In genomic region chr10:14004536-14004935, GRCh38 we compare ENCODE assay signal across 14 cellular contexts.
A peak's percentile ranks its signal among the peaks of the same experiment; 100 is the strongest.
DNase-seq lines count a peak whose midpoint lies in the region; ATAC-seq, FAIRE-seq and TF ChIP-seq lines count a peak whose summit lies in the region.
"Had no signal": no experiment of that assay in that cellular context is flagged by ENCODE, and none has a peak within 500 bp of the region (broad histone marks: within the 10 kb centered on the region; RNA-seq: fewer than 3 reads in every experiment).

No MANE protein-coding gene starts in this region.

- FAIRE-seq in bronchial epithelial cell (lab: Jason Lieb, UNC), result no peak
- FAIRE-seq: G401.6, GM12892, H54 had no signal

- H2AFZ ChIP-seq in IMR-90 (replicated peaks; ENCODE audit: low read length, poor library complexity) (no peak overlapping the region), hepatocyte (no peak overlapping the region)

- H3K4ac ChIP-seq in IMR-90 (ENCODE audit: low read depth, low read length), result no peak overlapping the region; the same call in 1 of the 2 replicates

- in situ Hi-C loops in IMR-90 (cut with MboI; ENCODE audit: low sequenced_read_pairs), result no loop called here
- in situ Hi-C loops in KBM-7 (cut with MboI; ENCODE audit: low pct_unique_long_range_greater_than_20kb, low sequenced_read_pairs), result no loop called here

- H4K20me1 ChIP-seq in IMR-90 (ENCODE audit: insufficient read depth, low read length), result no peaks in the 10 kb centered on the region; the same call in 1 of the 2 replicates
- no peaks in the 10 kb centered on the region for H4K20me1 ChIP-seq in hepatocyte (ENCODE audit: insufficient read depth, poor library complexity, severe bottlenecking)

- H3K18ac ChIP-seq in IMR-90 (ENCODE audit: low read depth, low read length), result no peak overlapping the region

- no peaks in the 10 kb centered on the region for H3K9me1 ChIP-seq in IMR-90 (ENCODE audit: insufficient read depth, low read length)

- intact Hi-C loops in IMR-90 (cut with micrococcal nuclease), result no loop called here

- H3K56ac ChIP-seq in IMR-90 (ENCODE audit: extremely low read depth, insufficient read depth, low read length), result no peak overlapping the region

- no peak for TF ChIP-seq CTCF in C4-2B (conservative IDR thresholded peaks at IDR 0.05)
- TF ChIP-seq CTCF in IMR-90 (conservative IDR thresholded peaks at IDR 0.05; ENCODE audit: low read depth, low read length), result no peak
- TF ChIP-seq CTCF in bronchial epithelial cell (IDR thresholded peaks at IDR 0.05; ENCODE audit: insufficient read depth, low read length, severe bottlenecking), result no peak
- TF ChIP-seq CTCF in hepatocyte (IDR thresholded peaks at IDR 0.05; ENCODE audit: poor library complexity), result no peak

- dilution Hi-C loops in IMR-90 (cut with HindIII; ENCODE audit: low sequenced_read_pairs, unreplicated experiment), result no loop called here

- H2BK5ac ChIP-seq in IMR-90 (ENCODE audit: low read depth, low read length, poor library complexity, severe bottlenecking), result no peak overlapping the region

- H2BK20ac ChIP-seq in IMR-90 (ENCODE audit: low read depth, low read length), result no peak overlapping the region; the same call in 1 of the 2 replicates

- POLR2A ChIA-PET in IMR-90 (lab: Charles Lee; ENCODE audit: unreplicated experiment), result no interaction called here

- H2AK9ac ChIP-seq in IMR-90 (replicated peaks; ENCODE audit: low read depth, low read length, poor library complexity), result no peak overlapping the region

- H2BK120ac ChIP-seq in IMR-90 (ENCODE audit: low read depth, low read length), result no peak overlapping the region

- H3K4me1 ChIP-seq in IMR-90 (ENCODE audit: control insufficient read depth, insufficient read depth, low read length), result no peaks in the 10 kb centered on the region
- H3K4me1 ChIP-seq in hepatocyte (ENCODE audit: insufficient read depth), result peaks cover 4% of the 10 kb centered on the region

- no peak for TF ChIP-seq RAD21 in IMR-90 (IDR thresholded peaks at IDR 0.05; ENCODE audit: low read length)

- no peak overlapping the region for H3K9ac ChIP-seq in IMR-90 (ENCODE audit: low read depth, low read length)

- H3K27me3 ChIP-seq in IMR-90 (ENCODE audit: control insufficient read depth, insufficient read depth, low read length) (no peaks in the 10 kb centered on the region), bronchial epithelial cell (ENCODE audit: control insufficient read depth, insufficient read depth, low read length) (no peaks in the 10 kb centered on the region), hepatocyte (peaks cover 3% of the 10 kb centered on the region)

- H4K8ac ChIP-seq in IMR-90 (ENCODE audit: low read depth in 2 of 2, low read length in 2 of 2), result no peak overlapping the region; a peak in 1 of 4 replicates

- H4K91ac ChIP-seq in IMR-90 (ENCODE audit: insufficient read depth, low read depth, low read length), result no peak overlapping the region

- DNase-seq in IMR-90, result peak; percentile 35
- DNase-seq in bronchial epithelial cell (ENCODE audit: low read depth), result peak; percentile 22
- no peak for DNase-seq in hepatocyte (ENCODE audit: low spot score)
- no peak for DNase-seq in SHP77 treated with DMSO at 0.1 percent for 48 hours (lab: John Stamatoyannopoulos, UW)
- no peak for DNase-seq in KBM-7

- CTCF ChIA-PET in IMR-90 (lab: Yijun Ruan, JAX), result no interaction called here

- no peak overlapping the region for H2BK15ac ChIP-seq in IMR-90 (ENCODE audit: low read depth, low read length)

- no peak overlapping the region for H4K5ac ChIP-seq in IMR-90 (ENCODE audit: low read depth, low read length)

- H3K4me2 ChIP-seq in IMR-90 (ENCODE audit: low read depth, low read length), result no peak overlapping the region
- H3K4me2 ChIP-seq in hepatocyte, result no peak overlapping the region

- H3K36me3 ChIP-seq in IMR-90 (ENCODE audit: control insufficient read depth, insufficient read depth, low read length) (no peaks in the 10 kb centered on the region; the same call in 1 of the 2 replicates), bronchial epithelial cell (ENCODE audit: control insufficient read depth, insufficient read depth, low read length) (no peaks in the 10 kb centered on the region), hepatocyte (replicated peaks; ENCODE audit: insufficient read depth, low read depth) (no peaks in the 10 kb centered on the region)

- H2AK5ac ChIP-seq in IMR-90 (ENCODE audit: low read depth, low read length), result no peak overlapping the region

- peaks cover 3 to 32% of the 10 kb centered on the region in 2 experiments; a peak in 3 of 4 replicates for H3K79me1 ChIP-seq in IMR-90 (ENCODE audit: low read depth in 1 of 2, low read length in 2 of 2)

- no CpG with 5 or more reads among the region's 4 CpGs for WGBS in IMR-90 (ENCODE audit: extremely low coverage in 2 of 2, insufficient read length in 1 of 2), 2 experiments
- WGBS in hepatocyte (ENCODE audit: low lambda C conversion rate, missing lambda C conversion rate), result 49% methylated on average over 4 of the region's 4 CpGs

- ATAC-seq in IMR-90 (ENCODE audit: low read depth) (no peak), HG03469 (IDR thresholded peaks at IDR 0.05; ENCODE audit: unreplicated experiment) (no peak), GM21825 (IDR thresholded peaks at IDR 0.05; ENCODE audit: unreplicated experiment) (no peak)
- ATAC-seq: HCT116 had no signal

- no TSS peak for BruUV-seq in IMR-90 (replicated peaks; lab: Mats Ljungman, UMichigan)

- no peak overlapping the region for H3K14ac ChIP-seq in IMR-90 (replicated peaks; ENCODE audit: low read depth, low read length)

- H3K79me2 ChIP-seq in hepatocyte, result no peaks in the 10 kb centered on the region

- H3K27ac ChIP-seq in C4-2B, result peak overlapping the region; percentile 44; the same call in 1 of the 2 replicates
- no peak overlapping the region for H3K27ac ChIP-seq in IMR-90 (ENCODE audit: insufficient read depth, low read length)
- peak overlapping the region; percentile 64 for H3K27ac ChIP-seq in hepatocyte
- H3K27ac ChIP-seq: 22Rv1, HL-60 had no signal

- no peak overlapping the region for H3K23ac ChIP-seq in IMR-90 (ENCODE audit: low read depth, low read length)

- TF ChIP-seq POLR2A in IMR-90 (IDR thresholded peaks at IDR 0.05; ENCODE audit: low read depth, low read length), result no peak

- no peaks in the 10 kb centered on the region for H3K9me2 ChIP-seq in hepatocyte (replicated peaks; ENCODE audit: insufficient read depth)

- H3K4me3 ChIP-seq in IMR-90 (ENCODE audit: insufficient read depth, low read depth, low read length) (no peak overlapping the region), bronchial epithelial cell (ENCODE audit: low read depth, low read length) (no peak overlapping the region), hepatocyte (no peak overlapping the region)

- H3K9me3 ChIP-seq in IMR-90 (ENCODE audit: control insufficient read depth, insufficient read depth, low read length) (no peaks in the 10 kb centered on the region), hepatocyte (ENCODE audit: low read depth) (no peaks in the 10 kb centered on the region)

TF ChIP-seq in IMR-90, 13 proteins besides CTCF, POLR2A, EP300 and RAD21:
- TF ChIP-seq CEBPB (IDR thresholded peaks at IDR 0.05; ENCODE audit: low read depth, low read length), result no peak
- no peak for TF ChIP-seq FOS (IDR thresholded peaks at IDR 0.05; ENCODE audit: low read depth, low read length)

Comparison
In these comparisons a context has a peak if more than half of its experiments do, and no peak if none do; other contexts are left out.
1. DNase-seq: peak in IMR-90 (single experiment) and bronchial epithelial cell (single experiment); none in hepatocyte (single experiment), SHP77 treated with DMSO at 0.1 percent for 48 hours (single experiment) and KBM-7 (single experiment).